ENCODE assay signal across 19 cellular contexts in genomic region chr2:199258291-199258690, GRCh38.
DNase-seq lines count a peak whose midpoint lies in the region; ATAC-seq and TF ChIP-seq lines count a peak whose summit lies in the region.
"Had no signal": no experiment of that assay in that cellular context is flagged by ENCODE, and none has a peak within 500 bp of the region (broad histone marks: within the 10 kb centered on the region; RNA-seq: fewer than 3 reads in every experiment).

No MANE protein-coding gene starts in this region.

- no peaks in the 10 kb centered on the region for H3K9me3 ChIP-seq in PC-3 (ENCODE audit: low read length)

- 0 out of 2 replicates have a peak, but pooled peaks have one; percentile 27 for ATAC-seq in PC-3
- ATAC-seq in HG03159 (IDR thresholded peaks at IDR 0.05; ENCODE audit: unreplicated experiment): no peak
- no peak for ATAC-seq in GM18870 (IDR thresholded peaks at IDR 0.05; ENCODE audit: unreplicated experiment)
- ATAC-seq in natural killer cell: no peak
- ATAC-seq: activated naive CD4-positive, alpha-beta T cell treated with anti-CD3 and anti-CD28 coated beads, Interleukin-2, amount 50 U/mL, for 72 hours; right cardiac atrium had no signal

- H2AFZ ChIP-seq in PC-3 (ENCODE audit: low read length): no peak overlapping the region

- no peaks in the 10 kb centered on the region for H3K27me3 ChIP-seq in PC-3 (ENCODE audit: low read length)

- no TSS peak for BruUV-seq in PC-3 (replicated peaks; lab: Mats Ljungman, UMichigan)

- no peak overlapping the region for H3K4me3 Mint-ChIP-seq in natural killer cell
- H3K4me3 Mint-ChIP-seq: activated B cell treated with CpG ODN at 0.5 μM for 24 hours; CD4-positive, alpha-beta T cell had no signal

- H3K4me1 ChIP-seq in PC-3 (ENCODE audit: insufficient read depth, low read length): no peaks in the 10 kb centered on the region

- in situ Hi-C loops in GM13977 (cut with MboI; ENCODE audit: low pct_unique_long_range_greater_than_20kb, low sequenced_read_pairs, unreplicated experiment): no loop called here

- no peak overlapping the region for H3K27ac Mint-ChIP-seq in natural killer cell
- H3K27ac Mint-ChIP-seq: activated B cell treated with CpG ODN at 0.5 μM for 24 hours; activated naive CD4-positive, alpha-beta T cell treated with anti-CD3 and anti-CD28 coated beads, Interleukin-2, amount 50 U/mL, for 72 hours; CD4-positive, alpha-beta T cell had no signal

- H3K36me3 ChIP-seq in PC-3 (ENCODE audit: low read depth, low read length): no peaks in the 10 kb centered on the region

- DNase-seq in AG09319 (ENCODE audit: extremely low read depth, low read depth): no peak
- DNase-seq in GM13977 (ENCODE audit: low spot score): peak; percentile 7
- peak; percentile 22 for DNase-seq in PC-3
- DNase-seq in epithelial cell of proximal tubule (ENCODE audit: low read depth): no peak
- no peak for DNase-seq in NCI-H446 (lab: John Stamatoyannopoulos, UW)
- DNase-seq in natural killer cell: no peak
- DNase-seq: activated B cell treated with CpG ODN at 0.5 μM for 24 hours; activated CD8-positive, alpha-beta memory T cell treated with anti-CD3 and anti-CD28 coated beads, Interleukin-2, amount 50 U/mL, for 4 hours; CD4-positive, alpha-beta T cell; GOT3; NCI-H1092; NCI-H510A; right cardiac atrium had no signal

- no peaks in the 10 kb centered on the region for H4K20me1 ChIP-seq in PC-3 (ENCODE audit: low read length)

- H3K9me3 Mint-ChIP-seq in natural killer cell: peaks cover 7 to 13% of the 10 kb centered on the region in 2 donors

- H3K4me3 ChIP-seq in PC-3 (ENCODE audit: low read length) (no peak overlapping the region), epithelial cell of proximal tubule (ENCODE audit: low read depth, low read length) (no peak overlapping the region)
- H3K4me3 ChIP-seq: coronary artery, SK-N-MC had no signal

- peaks cover 11% of the 10 kb centered on the region for H3K36me3 Mint-ChIP-seq in natural killer cell

- CTCF ChIA-PET in PC-3 (lab: Charles Lee): no interaction called here

- TF ChIP-seq CTCF in AG09319 (IDR thresholded peaks at IDR 0.05; ENCODE audit: low read depth, low read length) (peak; percentile 32), GM13977 (IDR thresholded peaks at IDR 0.05; ENCODE audit: extremely low read depth, insufficient read depth, missing control alignments) (peak; percentile 33), PC-3 (conservative IDR thresholded peaks at IDR 0.05; ENCODE audit: low read depth, low read length) (peak; percentile 61), epithelial cell of proximal tubule (conservative IDR thresholded peaks at IDR 0.05; ENCODE audit: low read depth, low read length) (peak; percentile 76), natural killer cell (IDR thresholded peaks at IDR 0.05) (no peak)

- H3F3A ChIP-seq in PC-3 (ENCODE audit: low read length, unreplicated experiment): no peaks in the 10 kb centered on the region

- intact Hi-C loops in PC-3 (cut with micrococcal nuclease): no loop called here
- intact Hi-C loops in natural killer cell (cut with micrococcal nuclease): no loop called here

- no peak overlapping the region for H3K4me2 ChIP-seq in PC-3 (ENCODE audit: low read length)

- no peaks in the 10 kb centered on the region for H3K27me3 Mint-ChIP-seq in natural killer cell (ENCODE audit: low read depth in 2 of 2)
- H3K27me3 Mint-ChIP-seq: activated B cell treated with CpG ODN at 0.5 μM for 24 hours; CD4-positive, alpha-beta T cell had no signal

- H3K9me2 ChIP-seq in PC-3 (replicated peaks; ENCODE audit: low read length): no peaks in the 10 kb centered on the region

- H3K27ac ChIP-seq in PC-3 (ENCODE audit: low read length): no peak overlapping the region
- H3K27ac ChIP-seq: coronary artery, HL-60, SK-N-MC had no signal

- no peak overlapping the region for H3K9ac ChIP-seq in PC-3 (ENCODE audit: low read length)

- H3K4me1 Mint-ChIP-seq in natural killer cell: no peaks in the 10 kb centered on the region
- H3K4me1 Mint-ChIP-seq: activated B cell treated with CpG ODN at 0.5 μM for 24 hours had no signal

- POLR2A ChIA-PET in PC-3 (lab: Charles Lee; ENCODE audit: unreplicated experiment): no interaction called here

- no peaks in the 10 kb centered on the region for H3K79me2 ChIP-seq in PC-3 (ENCODE audit: low read length)

Comparison
In these comparisons a context has a peak if more than half of its experiments do, and no peak if none do; other contexts are left out.
1. DNase-seq: peak in GM13977 (single experiment) and PC-3 (single experiment); none in AG09319 (single experiment), epithelial cell of proximal tubule (single experiment), NCI-H446 (0 of 2) and natural killer cell (single experiment).